ENCODE assay signal across 18 cellular contexts in genomic region chr18:31553800-31554199, GRCh38. TPM values are rescaled to one million over a fixed set of nuclear protein-coding genes. Genes with fewer than 3 reads are reported as not detected.
DNase-seq lines count a peak whose midpoint lies in the region; ATAC-seq and TF ChIP-seq lines count a peak whose summit lies in the region.
"Had no signal": no experiment of that assay in that cellular context is flagged by ENCODE, and none has a peak within 500 bp of the region (broad histone marks: within the 10 kb centered on the region; RNA-seq: fewer than 3 reads in every experiment).

No MANE protein-coding gene starts in this region.

- H3K9me3 ChIP-seq in RWPE2 (ENCODE audit: severe bottlenecking) (no peaks in the 10 kb centered on the region), esophagus muscularis mucosa (no peaks in the 10 kb centered on the region), right atrium auricular region (no peaks in the 10 kb centered on the region)

- H3K27ac ChIP-seq in RWPE2 (ENCODE audit: poor library complexity, severe bottlenecking): no peak overlapping the region
- no peak overlapping the region for H3K27ac ChIP-seq in esophagus muscularis mucosa (replicated peaks in 1 of 4)
- H3K27ac ChIP-seq in right atrium auricular region: no peak overlapping the region

- 37% methylated on average over 6 of the region's 6 CpGs for WGBS in esophagus muscularis mucosa

- peak; percentile 20 for TF ChIP-seq CTCF in RWPE2 (IDR thresholded peaks at IDR 0.05; ENCODE audit: poor library complexity, severe bottlenecking)
- no peak for TF ChIP-seq CTCF in esophagus muscularis mucosa (IDR thresholded peaks at IDR 0.05)
- TF ChIP-seq CTCF in retinal pigment epithelial cell (conservative IDR thresholded peaks at IDR 0.05; ENCODE audit: low read depth, low read length): peak; percentile 27
- no peak for TF ChIP-seq CTCF in right atrium auricular region (IDR thresholded peaks at IDR 0.05)

- DNase-seq in NCI-H2227 (lab: John Stamatoyannopoulos, UW; ENCODE audit: unreplicated experiment) (peak; percentile 13), NCI-H2227 treated with DMSO at 0.1 percent for 48 hours (lab: John Stamatoyannopoulos, UW) (no peak), RWPE2 (ENCODE audit: low spot score) (no peak), esophagus muscularis mucosa (ENCODE audit: extremely low spot score) (peak; percentile 74), retinal pigment epithelial cell (ENCODE audit: low read depth) (no peak), right atrium auricular region (ENCODE audit: low spot score) (no peak)
- DNase-seq in stimulated activated naive CD4-positive, alpha-beta T cell treated with Interleukin-2 at 50 U/mL for 16 hours (lab: John Stamatoyannopoulos, UW): no peak
- DNase-seq: 8988T; activated CD4-positive, alpha-beta T cell treated with anti-CD3 and anti-CD28 coated beads for 1 hour; CD4-positive, alpha-beta memory T cell; cerebellar nuclear complex; GDM1; mesenchymal stem cell; MV-4-11; small intestine; SW 1271 had no signal

- no peak for TF ChIP-seq EP300 in esophagus muscularis mucosa (IDR thresholded peaks at IDR 0.05)

- H3K4me1 ChIP-seq in RWPE2 (ENCODE audit: insufficient read depth, poor library complexity, severe bottlenecking): no peaks in the 10 kb centered on the region
- peaks cover 0 to 5% (median 0%) of the 10 kb centered on the region in 4 donors for H3K4me1 ChIP-seq in esophagus muscularis mucosa
- no peaks in the 10 kb centered on the region for H3K4me1 ChIP-seq in right atrium auricular region

- H3K36me3 ChIP-seq in RWPE2 (ENCODE audit: low read depth) (no peaks in the 10 kb centered on the region; the same call in 1 of the 2 replicates), esophagus muscularis mucosa (no peaks in the 10 kb centered on the region), right atrium auricular region (no peaks in the 10 kb centered on the region)

- intact Hi-C loops in esophagus muscularis mucosa (cut with DNase I): no loop called here

- TF ChIP-seq POLR2A in esophagus muscularis mucosa (IDR thresholded peaks at IDR 0.05; ENCODE audit: low read depth): no peak

- H3K4me3 ChIP-seq in RWPE2 (ENCODE audit: severe bottlenecking): no peak overlapping the region
- H3K4me3 ChIP-seq in esophagus muscularis mucosa: no peak overlapping the region
- no peak overlapping the region for H3K4me3 ChIP-seq in retinal pigment epithelial cell (ENCODE audit: low read length)
- no peak overlapping the region for H3K4me3 ChIP-seq in right atrium auricular region

- peak; percentile 21; the same call in 1 of the 3 replicates for ATAC-seq in RWPE2 (ENCODE audit: low read depth)
- ATAC-seq in HG03097 (IDR thresholded peaks at IDR 0.05; ENCODE audit: low FRiP score, unreplicated experiment): no peak
- ATAC-seq: esophagus mucosa had no signal

- H3K27me3 ChIP-seq in RWPE2 (ENCODE audit: insufficient read depth, poor library complexity, severe bottlenecking) (no peaks in the 10 kb centered on the region), esophagus muscularis mucosa (no peaks in the 10 kb centered on the region), right atrium auricular region (no peaks in the 10 kb centered on the region)

RNA-seq across cellular contexts. Expression of gene TTR, which starts 37.9 kb away (rescaled TPM):
- total RNA-seq in esophagus muscularis mucosa (1 to 10 TPM in 1 of 4 donors, under 1 TPM in 1, not detected in 2; 0.33 to 1.2 TPM), right atrium auricular region (not detected)
- total RNA-seq: CD4-positive, alpha-beta memory T cell had no signal

RNA-seq across cellular contexts. Expression of gene DSG2, which starts 55.8 kb away (rescaled TPM):
- total RNA-seq in esophagus muscularis mucosa (1 to 10 TPM; 1.2 to 6.2 (median 2.9) TPM), right atrium auricular region (10 to 100 TPM; 64.4 to 72.7 TPM)
- total RNA-seq: CD4-positive, alpha-beta memory T cell had no signal

Comparison
In these comparisons a context has a peak if more than half of its experiments do, and no peak if none do; other contexts are left out.
1. DNase-seq: peak in NCI-H2227 (single experiment) and esophagus muscularis mucosa (single experiment); none in NCI-H2227 treated with DMSO at 0.1 percent for 48 hours (single experiment), RWPE2 (single experiment), retinal pigment epithelial cell (single experiment), right atrium auricular region (single experiment) and stimulated activated naive CD4-positive, alpha-beta T cell treated with Interleukin-2 at 50 U/mL for 16 hours (single experiment).
2. CTCF ChIP-seq: peak in RWPE2 (single experiment) and retinal pigment epithelial cell (single experiment); none in esophagus muscularis mucosa (0 of 3) and right atrium auricular region (0 of 2).
3. RNA of gene DSG2, which starts 55.8 kb away (total RNA-seq): 64.4 to 72.7 TPM in right atrium auricular region; 1.2 to 6.2 TPM in esophagus muscularis mucosa; every median in the first group is over 4 times any median in the second.